1 cellular context compared by ENCODE assay signal in the genomic region with DNA sequence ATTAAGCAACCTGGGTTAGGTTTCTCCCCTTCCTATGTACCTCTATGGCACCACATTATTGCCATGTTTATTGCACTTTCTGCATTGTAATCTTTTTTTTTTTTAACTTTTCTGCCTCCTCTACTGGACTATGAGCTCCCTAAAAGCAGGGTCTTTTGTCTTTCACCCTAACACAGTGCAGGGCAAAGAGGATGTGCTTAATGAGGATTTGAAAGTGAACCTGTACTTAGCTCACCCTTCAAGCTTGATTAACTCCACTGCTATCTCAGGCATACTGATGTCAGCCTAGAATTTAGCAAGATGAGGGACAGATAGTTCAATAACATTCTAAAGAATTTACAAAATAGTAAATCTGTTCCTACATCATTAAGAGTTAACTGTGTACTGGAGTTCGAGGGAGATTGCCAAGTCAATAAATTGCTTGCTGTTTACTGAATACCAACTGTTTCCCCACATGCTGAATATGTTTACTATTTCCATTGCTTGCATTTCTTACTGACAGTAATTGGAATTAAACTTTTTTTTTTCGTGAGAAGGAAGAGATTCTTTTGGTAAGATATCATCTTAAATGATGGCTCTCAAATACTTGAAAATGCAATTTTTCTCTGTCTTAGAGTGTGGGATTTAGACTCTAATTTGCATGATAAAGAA.
A peak's percentile ranks its signal among the peaks of the same experiment; 100 is the strongest.
TF ChIP-seq lines count a peak whose summit lies in the region.

No MANE protein-coding gene starts in this region.

TF ChIP-seq in GM12878, 131 proteins besides CTCF, POLR2A, EP300 and RAD21 (continued from another document):
- TF ChIP-seq SPI1 (IDR thresholded peaks at IDR 0.05; ENCODE audit: borderline replicate concordance, insufficient read depth, low read depth, low read length) = peak; percentile 79
- TF ChIP-seq ATF7 (IDR thresholded peaks at IDR 0.05; ENCODE audit: low read depth) = peak; percentile 65
- TF ChIP-seq MTA2 (IDR thresholded peaks at IDR 0.05; ENCODE audit: low read depth) = peak; percentile 52
TF ChIP-seq in GM12878: peak in this region for 5.
